Comparison of ENCODE assay signal across 12 cellular contexts in genomic region chr3:150583028-150583427, GRCh38. TPM values are rescaled to one million over a fixed set of nuclear protein-coding genes. Genes with fewer than 3 reads are reported as not detected.
A peak's percentile ranks its signal among the peaks of the same experiment; 100 is the strongest.
DNase-seq lines count a peak whose midpoint lies in the region; ATAC-seq and TF ChIP-seq lines count a peak whose summit lies in the region.
"Had no signal": no experiment of that assay in that cellular context is flagged by ENCODE, and none has a peak within 500 bp of the region (broad histone marks: within the 10 kb centered on the region; RNA-seq: fewer than 3 reads in every experiment).

No MANE protein-coding gene starts in this region.

- no peak overlapping the region for H3K56ac ChIP-seq in mesendoderm (ENCODE audit: low read length)

- peaks cover 29% of the 10 kb centered on the region for H3K36me3 Mint-ChIP-seq in stimulated activated memory B cell treated with anti-CD40 and anti-IgM and Interleukin-4, amounts not matched to agents 10 μg/mL and 1 μg/mL and 100 μg/mL, for 72 hours

- no peaks in the 10 kb centered on the region for H3K79me2 ChIP-seq in mesendoderm (ENCODE audit: control insufficient read depth, insufficient read depth, low read length)

- H3K36me3 ChIP-seq in GM06990 (ENCODE audit: control insufficient read depth, insufficient read depth, low read length) (peaks cover 7% of the 10 kb centered on the region), tibial artery (peaks cover 48 to 59% (median 52%) of the 10 kb centered on the region in 3 donors), mesendoderm (ENCODE audit: control insufficient read depth, insufficient read depth, low read length) (peaks cover 4% of the 10 kb centered on the region), gastrocnemius medialis (peaks cover 0 to 52% of the 10 kb centered on the region in 2 donors)

- no peak overlapping the region for H4K5ac ChIP-seq in mesendoderm (ENCODE audit: low read length)

- no peaks in the 10 kb centered on the region for H3K9me3 Mint-ChIP-seq in stimulated activated memory B cell treated with anti-CD40 and anti-IgM and Interleukin-4, amounts not matched to agents 10 μg/mL and 1 μg/mL and 100 μg/mL, for 72 hours
- H3K9me3 Mint-ChIP-seq: T-cell had no signal

- no peak for TF ChIP-seq POLR2A in gastrocnemius medialis (IDR thresholded peaks at IDR 0.05)

- TF ChIP-seq CTCF in GM06990 (IDR thresholded peaks at IDR 0.05; ENCODE audit: insufficient read depth, low read length, poor library complexity, severe bottlenecking) (no peak), tibial artery (IDR thresholded peaks at IDR 0.05) (no peak), gastrocnemius medialis (IDR thresholded peaks at IDR 0.05 in 4 of 5, conservative IDR thresholded peaks at IDR 0.05 in 1 of 5) (no peak)

- no peak overlapping the region for H3K27ac Mint-ChIP-seq in stimulated activated memory B cell treated with anti-CD40 and anti-IgM and Interleukin-4, amounts not matched to agents 10 μg/mL and 1 μg/mL and 100 μg/mL, for 72 hours

- H3K27ac ChIP-seq in tibial artery (no peak overlapping the region), mesendoderm (ENCODE audit: low read depth, low read length) (no peak overlapping the region), gastrocnemius medialis (no peak overlapping the region)

- H3K27me3 Mint-ChIP-seq in stimulated activated memory B cell treated with anti-CD40 and anti-IgM and Interleukin-4, amounts not matched to agents 10 μg/mL and 1 μg/mL and 100 μg/mL, for 72 hours = no peaks in the 10 kb centered on the region
- H3K27me3 Mint-ChIP-seq: T-cell had no signal

- no peak overlapping the region for H2BK120ac ChIP-seq in mesendoderm (ENCODE audit: low read depth, low read length)

- intact Hi-C loops in tibial artery (cut with DNase I; ENCODE audit: low total_unique reads) (no loop called here), gastrocnemius medialis (cut with DNase I; ENCODE audit: low total_unique reads) (no loop called here)

- H3K4me1 Mint-ChIP-seq in stimulated activated memory B cell treated with anti-CD40 and anti-IgM and Interleukin-4, amounts not matched to agents 10 μg/mL and 1 μg/mL and 100 μg/mL, for 72 hours = no peaks in the 10 kb centered on the region

- no peak overlapping the region for H3K4me2 ChIP-seq in mesendoderm (ENCODE audit: low read length)

- in situ Hi-C loops in gastrocnemius medialis (cut with MboI; ENCODE audit: low sequenced_read_pairs in 4 of 4) = no loop called here

- no peak overlapping the region for H4K8ac ChIP-seq in mesendoderm (ENCODE audit: low read depth, low read length)

- no peak overlapping the region for H3K9ac ChIP-seq in mesendoderm (ENCODE audit: low read length)

- H3K4ac ChIP-seq in mesendoderm (ENCODE audit: low read depth, low read length) = no peak overlapping the region

- H2AK5ac ChIP-seq in mesendoderm (ENCODE audit: low read length) = no peak overlapping the region

- H2BK15ac ChIP-seq in mesendoderm (replicated peaks; ENCODE audit: low read depth) = no peak overlapping the region

- no peaks in the 10 kb centered on the region for H3K4me1 ChIP-seq in tibial artery
- no peaks in the 10 kb centered on the region for H3K4me1 ChIP-seq in mesendoderm (ENCODE audit: control insufficient read depth, low read depth, low read length)
- peaks cover 3 to 4% of the 10 kb centered on the region in 2 donors for H3K4me1 ChIP-seq in gastrocnemius medialis

- no peak overlapping the region for H2BK5ac ChIP-seq in mesendoderm (ENCODE audit: low read length)

- DNase-seq in GM06990 (ENCODE audit: extremely low read depth, insufficient read length) = peak; percentile 38
- no peak for DNase-seq in tibial artery
- no peak for DNase-seq in mesendoderm
- DNase-seq in gastrocnemius medialis = no peak
- DNase-seq: NCI-H187 treated with DMSO at 0.1 percent for 48 hours; stimulated activated CD4-positive, alpha-beta T cell treated with anti-CD3 and anti-CD28 coated beads, Interleukin-15, amount 100 ng/mL, for 24 hours; stimulated activated naive CD4-positive, alpha-beta T cell; T-cell had no signal

- H3K9me3 ChIP-seq in tibial artery (no peaks in the 10 kb centered on the region), gastrocnemius medialis (no peaks in the 10 kb centered on the region)

- H3K4me3 Mint-ChIP-seq in stimulated activated memory B cell treated with anti-CD40 and anti-IgM and Interleukin-4, amounts not matched to agents 10 μg/mL and 1 μg/mL and 100 μg/mL, for 72 hours = no peak overlapping the region
- H3K4me3 Mint-ChIP-seq: T-cell had no signal

- H3K4me3 ChIP-seq in GM06990 (replicated peaks; ENCODE audit: low read depth, low read length) (peak overlapping the region; percentile 40; the same call in 1 of the 2 replicates), tibial artery (no peak overlapping the region), mesendoderm (ENCODE audit: low read length) (no peak overlapping the region), gastrocnemius medialis (no peak overlapping the region)

- no peaks in the 10 kb centered on the region for H3K79me1 ChIP-seq in mesendoderm (ENCODE audit: low read length)

- ATAC-seq in GM18873 (IDR thresholded peaks at IDR 0.05; ENCODE audit: low FRiP score, unreplicated experiment) = peak; percentile 64
- ATAC-seq in HG02623 (IDR thresholded peaks at IDR 0.05; ENCODE audit: unreplicated experiment) = peak; percentile 53
- peak; percentile 51 for ATAC-seq in HG03439 (IDR thresholded peaks at IDR 0.05; ENCODE audit: unreplicated experiment)
- ATAC-seq in stimulated activated memory B cell treated with anti-CD40 and anti-IgM and Interleukin-4, amounts not matched to agents 10 μg/mL and 1 μg/mL and 100 μg/mL, for 72 hours = no peak
- no peak for ATAC-seq in gastrocnemius medialis
- ATAC-seq: T-cell had no signal

- no peak overlapping the region for H3K18ac ChIP-seq in mesendoderm (ENCODE audit: low read length)

- no CpG with 5 or more reads among the region's 1 CpG for WGBS in mesendoderm (ENCODE audit: extremely low coverage, insufficient coverage, low lambda C conversion rate)

- no peak overlapping the region for H3K23ac ChIP-seq in mesendoderm (ENCODE audit: low read length)

- H3K27me3 ChIP-seq in GM06990 (replicated peaks; ENCODE audit: control insufficient read depth, insufficient read depth, low read length) (no peaks in the 10 kb centered on the region), tibial artery (no peaks in the 10 kb centered on the region), mesendoderm (ENCODE audit: insufficient read depth, low read length, poor library complexity) (no peaks in the 10 kb centered on the region), gastrocnemius medialis (no peaks in the 10 kb centered on the region)

RNA-seq across cellular contexts. Expression of gene SELENOT, which starts 20.1 kb away (rescaled TPM):
- polyA plus RNA-seq in mesendoderm (2013, experiment 1 of 2) = 39.8 TPM
- 41.1 TPM for polyA plus RNA-seq in mesendoderm (2013, experiment 2 of 2)
- total RNA-seq in gastrocnemius medialis = 10 to 100 TPM; 69.6 to 83.1 (median 76.2) TPM

RNA-seq across cellular contexts. Expression of gene EIF2A, which starts 36.4 kb away (rescaled TPM):
- 107 TPM for polyA plus RNA-seq in mesendoderm (2013, experiment 1 of 2)
- 108 TPM for polyA plus RNA-seq in mesendoderm (2013, experiment 2 of 2)
- total RNA-seq in gastrocnemius medialis = 100 to 1,000 TPM; 150 to 168 (median 163) TPM

RNA-seq across cellular contexts. Expression of gene SERP1, which starts 36.7 kb away (rescaled TPM):
- polyA plus RNA-seq in mesendoderm (2013, experiment 1 of 2) = 89.8 TPM
- 93.4 TPM for polyA plus RNA-seq in mesendoderm (2013, experiment 2 of 2)
- 10 to 100 TPM; 25.3 to 52.7 (median 36.3) TPM for total RNA-seq in gastrocnemius medialis

Comparison
In these comparisons a context has a peak if more than half of its experiments do, and no peak if none do; other contexts are left out.
1. ATAC-seq: peak in GM18873 (single experiment), HG02623 (single experiment) and HG03439 (single experiment); none in stimulated activated memory B cell treated with anti-CD40 and anti-IgM and Interleukin-4, amounts not matched to agents 10 μg/mL and 1 μg/mL and 100 μg/mL, for 72 hours (single experiment) and gastrocnemius medialis (0 of 2).